1 cellular context compared by ENCODE assay signal in genomic region chr11:45846974-45847907, GRCh38.
A peak's percentile ranks its signal among the peaks of the same experiment; 100 is the strongest.
TF ChIP-seq lines count a peak whose summit lies in the region.

TSS of gene CRY2 (plus strand) at chr11:45847475. CDS start at chr11:45847491, 16 bp downstream.

TF ChIP-seq in HepG2, 621 proteins besides CTCF, POLR2A, EP300 and RAD21 (continued from another document and continues in another):
- peak; percentile 84 for TF ChIP-seq IRF9 (CRISPR knock-in tag; IDR thresholded peaks at IDR 0.05; ENCODE audit: borderline replicate concordance)
- no peak for TF ChIP-seq NFRKB (IDR thresholded peaks at IDR 0.05)
- TF ChIP-seq ZNF691 (CRISPR knock-in tag; IDR thresholded peaks at IDR 0.05; ENCODE audit: borderline replicate concordance, low read depth): no peak; the same call in 1 of the 2 replicates
- no peak for TF ChIP-seq SNAPC4 (CRISPR knock-in tag; IDR thresholded peaks at IDR 0.05)
- TF ChIP-seq ZNF24 (IDR thresholded peaks at IDR 0.05): no peak
- peak; percentile 73; the same call in 1 of the 2 replicates for TF ChIP-seq ZNF547 (CRISPR knock-in tag; IDR thresholded peaks at IDR 0.05)
- 0 out of 2 replicates have a peak, but pooled peaks have one; percentile 28 for TF ChIP-seq ZNF878 (CRISPR knock-in tag; IDR thresholded peaks at IDR 0.05)
- no peak for TF ChIP-seq GTF3A (CRISPR knock-in tag; conservative IDR thresholded peaks at IDR 0.05)
- TF ChIP-seq ZNF543 (CRISPR knock-in tag; IDR thresholded peaks at IDR 0.05): 0 out of 2 replicates have a peak, but pooled peaks have one; percentile 15
- no peak for TF ChIP-seq MAFG (CRISPR knock-in tag; IDR thresholded peaks at IDR 0.05)
- peak; percentile 69 for TF ChIP-seq TEAD3 (CRISPR knock-in tag; optimal IDR thresholded peaks at IDR 0.05; ENCODE audit: borderline replicate concordance)
- peak; percentile 85; the same call in 1 of the 2 replicates for TF ChIP-seq ZNF598 (CRISPR knock-in tag; IDR thresholded peaks at IDR 0.05; ENCODE audit: borderline replicate concordance)
- peak; percentile 85; the same call in 1 of the 2 replicates for TF ChIP-seq WIZ (CRISPR knock-in tag; IDR thresholded peaks at IDR 0.05)
- TF ChIP-seq HDAC2 (CRISPR knock-in tag; IDR thresholded peaks at IDR 0.05): peak; percentile 50
- TF ChIP-seq MXD3 (CRISPR knock-in tag; IDR thresholded peaks at IDR 0.05): peak; percentile 92
- TF ChIP-seq PHF5A (CRISPR knock-in tag; IDR thresholded peaks at IDR 0.05; ENCODE audit: low read depth, unreplicated experiment): no peak
- TF ChIP-seq ISL2 (CRISPR knock-in tag; IDR thresholded peaks at IDR 0.05): 0 out of 2 replicates have a peak, but pooled peaks have one; percentile 51
- peak; percentile 86; the same call in 1 of the 2 replicates for TF ChIP-seq ZMAT3 (CRISPR knock-in tag; conservative IDR thresholded peaks at IDR 0.05)
- no peak for TF ChIP-seq ZBTB20 (CRISPR knock-in tag; IDR thresholded peaks at IDR 0.05; ENCODE audit: borderline replicate concordance, low read depth)
- no peak for TF ChIP-seq ZNF558 (CRISPR knock-in tag; IDR thresholded peaks at IDR 0.05; ENCODE audit: borderline replicate concordance)
- no peak for TF ChIP-seq EHMT2 (IDR thresholded peaks at IDR 0.05; ENCODE audit: borderline replicate concordance, low read depth, low read length)
- TF ChIP-seq ZNF251 (CRISPR knock-in tag; IDR thresholded peaks at IDR 0.05): no peak
- no peak for TF ChIP-seq ZNF230 (CRISPR knock-in tag; IDR thresholded peaks at IDR 0.05)
- TF ChIP-seq KMT2A (CRISPR knock-in tag; IDR thresholded peaks at IDR 0.05): peak; percentile 77; the same call in 1 of the 2 replicates
- no peak for TF ChIP-seq SNRNP70 (IDR thresholded peaks at IDR 0.05; ENCODE audit: low read depth, low read length)
- no peak for TF ChIP-seq FUBP1 (CRISPR knock-in tag; IDR thresholded peaks at IDR 0.05; ENCODE audit: borderline replicate concordance)
- peak; percentile 70 for TF ChIP-seq THAP11 (CRISPR knock-in tag; IDR thresholded peaks at IDR 0.05)
- peak; percentile 58; the same call in 1 of the 2 replicates for TF ChIP-seq MTERF4 (CRISPR knock-in tag; IDR thresholded peaks at IDR 0.05)
- 0 out of 2 replicates have a peak, but pooled peaks have one; percentile 37 for TF ChIP-seq ZNF678 (CRISPR knock-in tag; IDR thresholded peaks at IDR 0.05)
- TF ChIP-seq RBFOX2 (IDR thresholded peaks at IDR 0.05; ENCODE audit: low read depth, low read length): peak; percentile 86
- TF ChIP-seq ELF3 (CRISPR knock-in tag; IDR thresholded peaks at IDR 0.05): no peak; the same call in 1 of the 2 replicates
- 0 out of 2 replicates have a peak, but pooled peaks have one; percentile 30 for TF ChIP-seq ZNF552 (CRISPR knock-in tag; IDR thresholded peaks at IDR 0.05; ENCODE audit: borderline replicate concordance)
- no peak for TF ChIP-seq SRSF1 (optimal IDR thresholded peaks at IDR 0.05; ENCODE audit: low read depth, low read length)
- TF ChIP-seq MAZ (IDR thresholded peaks at IDR 0.05; ENCODE audit: borderline replicate concordance, low read depth, low read length): peak; percentile 32; the same call in 1 of the 2 replicates
- peak; percentile 85 for TF ChIP-seq MAZ (CRISPR knock-in tag; IDR thresholded peaks at IDR 0.05; ENCODE audit: low read depth)
- no peak for TF ChIP-seq PLRG1 (conservative IDR thresholded peaks at IDR 0.05)
- peak; percentile 63 for TF ChIP-seq PATZ1 (CRISPR knock-in tag; IDR thresholded peaks at IDR 0.05)
- 0 out of 2 replicates have a peak, but pooled peaks have one; percentile 44 for TF ChIP-seq XBP1 (CRISPR knock-in tag; IDR thresholded peaks at IDR 0.05)
- peak; percentile 98 for TF ChIP-seq SAP130 (CRISPR knock-in tag; IDR thresholded peaks at IDR 0.05; ENCODE audit: low read depth)
- TF ChIP-seq ZNF263 (CRISPR knock-in tag; IDR thresholded peaks at IDR 0.05): no peak
- TF ChIP-seq ASH2L (IDR thresholded peaks at IDR 0.05; ENCODE audit: insufficient read length, low read depth, low read length): peak; percentile 79
- TF ChIP-seq SCMH1 (CRISPR knock-in tag; IDR thresholded peaks at IDR 0.05; ENCODE audit: borderline replicate concordance): no peak
- peak; percentile 94 for TF ChIP-seq ZNF317 (CRISPR knock-in tag; IDR thresholded peaks at IDR 0.05)
- TF ChIP-seq ZNF17 (CRISPR knock-in tag; IDR thresholded peaks at IDR 0.05): no peak
- TF ChIP-seq THYN1 (CRISPR knock-in tag; IDR thresholded peaks at IDR 0.05; ENCODE audit: borderline replicate concordance, low read depth): no peak
- peak; percentile 88; the same call in 1 of the 2 replicates for TF ChIP-seq TSC22D2 (CRISPR knock-in tag; IDR thresholded peaks at IDR 0.05; ENCODE audit: borderline replicate concordance)
- peak; percentile 78; the same call in 1 of the 2 replicates for TF ChIP-seq ZFP90 (CRISPR knock-in tag; IDR thresholded peaks at IDR 0.05; ENCODE audit: borderline replicate concordance)
- peak; percentile 84; the same call in 1 of the 2 replicates for TF ChIP-seq HOXA9 (CRISPR knock-in tag; IDR thresholded peaks at IDR 0.05; ENCODE audit: borderline replicate concordance)
